16 cellular contexts compared by ENCODE assay signal in genomic region chr16:58940609-58941008, GRCh38.
"Had no signal": no experiment of that assay in that cellular context is flagged by ENCODE, and none has a peak within 500 bp of the region (broad histone marks: within the 10 kb centered on the region; RNA-seq: fewer than 3 reads in every experiment).

No MANE protein-coding gene starts in this region.

- ATAC-seq: activated CD4-positive, alpha-beta T cell treated with anti-CD3 and anti-CD28 coated beads for 36 hours; activated CD8-positive, alpha-beta T cell treated with anti-CD3 and anti-CD28 coated beads for 36 hours; activated naive CD8-positive, alpha-beta T cell treated with anti-CD3 and anti-CD28 coated beads, Interleukin-2, amount 50 U/mL, for 24 hours; left colon had no signal

- H3K9me3 ChIP-seq: ascending aorta, esophagus muscularis mucosa had no signal

- H3K36me3 ChIP-seq: ascending aorta, esophagus muscularis mucosa, WERI-Rb-1 had no signal

- H2AFZ ChIP-seq: parathyroid adenoma had no signal

- H3K79me2 ChIP-seq: parathyroid adenoma had no signal

- H3K4me1 ChIP-seq: ascending aorta, esophagus muscularis mucosa, parathyroid adenoma had no signal

- H3K27ac ChIP-seq: ascending aorta, dorsolateral prefrontal cortex, esophagus muscularis mucosa, parathyroid adenoma, WERI-Rb-1 had no signal

- H3K4me3 ChIP-seq: ascending aorta, dorsolateral prefrontal cortex, esophagus muscularis mucosa, lung had no signal

- DNase-seq: activated CD4-positive, alpha-beta T cell treated with anti-CD3 and anti-CD28 coated beads for 36 hours; activated CD8-positive, alpha-beta memory T cell treated with anti-CD3 and anti-CD28 coated beads, Interleukin-2, amount 50 U/mL, for 4 hours; activated CD8-positive, alpha-beta T cell treated with anti-CD3 and anti-CD28 coated beads for 36 hours; activated naive CD4-positive, alpha-beta T cell; activated naive CD8-positive, alpha-beta T cell treated with anti-CD3 and anti-CD28 coated beads, Interleukin-2, amount 50 U/mL, for 24 hours; dorsolateral prefrontal cortex; head of caudate nucleus; left colon; midbrain; stimulated activated CD4-positive, alpha-beta T cell treated with anti-CD3 and anti-CD28 coated beads, Interleukin-15, amount 100 ng/mL, for 24 hours; stimulated activated CD4-positive, alpha-beta T cell treated with anti-CD3 and anti-CD28 coated beads, Interleukin-4, amount 100 ng/mL, for 24 hours; WERI-Rb-1 had no signal
